Comparison of ENCODE assay signal across 1 cellular context in genomic region chr2:183112575-183112974, GRCh38.
TF ChIP-seq lines count a peak whose summit lies in the region.

No MANE protein-coding gene starts in this region.

TF ChIP-seq in K562, 482 proteins besides CTCF, POLR2A, EP300 and RAD21 (continued from another document):
- TF ChIP-seq JUND (IDR thresholded peaks at IDR 0.05; ENCODE audit: borderline replicate concordance, low read depth, low read length) (0 out of 2 replicates have a peak, but pooled peaks have one; percentile 19), JUND (tag; IDR thresholded peaks at IDR 0.05; ENCODE audit: borderline replicate concordance, low read depth, low read length) (0 out of 3 replicates have a peak, but pooled peaks have one; percentile 29), STAT5A (IDR thresholded peaks at IDR 0.05; ENCODE audit: borderline replicate concordance, low read length) (peak; percentile 50; the same call in 1 of the 2 replicates), ZNF395 (CRISPR knock-in tag; IDR thresholded peaks at IDR 0.05) (no peak), SMARCA4 (IDR thresholded peaks at IDR 0.05) (peak; percentile 73), PML (IDR thresholded peaks at IDR 0.05; ENCODE audit: low read length) (peak; percentile 41; the same call in 1 of the 2 replicates), CREM (IDR thresholded peaks at IDR 0.05; ENCODE audit: low read depth) (peak; percentile 63), TCF3 (CRISPR knock-in tag; IDR thresholded peaks at IDR 0.05) (peak; percentile 65), NCOR1 (IDR thresholded peaks at IDR 0.05) (peak; percentile 47), KLF16 (IDR thresholded peaks at IDR 0.05) (0 out of 2 replicates have a peak, but pooled peaks have one; percentile 7), DPF2 (IDR thresholded peaks at IDR 0.05) (peak; percentile 70), CBFA2T2 (conservative IDR thresholded peaks at IDR 0.05) (peak; percentile 46; the same call in 1 of the 2 replicates), SPI1 (IDR thresholded peaks at IDR 0.05; ENCODE audit: borderline replicate concordance, low read depth, low read length) (peak; percentile 84), ZNF232 (CRISPR knock-in tag; IDR thresholded peaks at IDR 0.05) (no peak), MAFF (IDR thresholded peaks at IDR 0.05; ENCODE audit: low read length) (peak; percentile 29; the same call in 1 of the 2 replicates), RCOR1 (IDR thresholded peaks at IDR 0.05; ENCODE audit: borderline replicate concordance in 1 of 2, low read depth in 2 of 2, low read length in 2 of 2) (0 out of 4 replicates have a peak, but pooled peaks of 1 of the 2 experiments have one; percentile 30), CXXC5 (CRISPR knock-in tag; IDR thresholded peaks at IDR 0.05) (no peak), NFYB (IDR thresholded peaks at IDR 0.05; ENCODE audit: extremely low read depth, insufficient read length) (no peak), POLR2AphosphoS5 (IDR thresholded peaks at IDR 0.05; ENCODE audit: control insufficient read depth, insufficient read depth, low read depth, low read length) (no peak), TEAD4 (IDR thresholded peaks at IDR 0.05; ENCODE audit: low read length) (peak; percentile 86), TEAD4 (CRISPR knock-in tag; IDR thresholded peaks at IDR 0.05; ENCODE audit: borderline replicate concordance) (no peak), RNF2 (IDR thresholded peaks at IDR 0.05) (0 out of 2 replicates have a peak, but pooled peaks have one; percentile 40), ZNF316 (IDR thresholded peaks at IDR 0.05) (no peak), SMARCC2 (IDR thresholded peaks at IDR 0.05; ENCODE audit: low read depth) (peak; percentile 67), SMARCE1 (IDR thresholded peaks at IDR 0.05) (peak; percentile 63; the same call in 1 of the 2 replicates), NFRKB (IDR thresholded peaks at IDR 0.05; ENCODE audit: low read depth) (no peak), MTA1 (IDR thresholded peaks at IDR 0.05; ENCODE audit: borderline replicate concordance) (no peak), FOSL1 (tag; conservative IDR thresholded peaks at IDR 0.05) (0 out of 2 replicates have a peak, but pooled peaks have one; percentile 13), TAF9B (IDR thresholded peaks at IDR 0.05; ENCODE audit: partially characterized antibody) (peak; percentile 26), NFIC (IDR thresholded peaks at IDR 0.05) (peak; percentile 34; the same call in 1 of the 2 replicates), MTA2 (IDR thresholded peaks at IDR 0.05; ENCODE audit: low read depth) (peak; percentile 30; the same call in 1 of the 2 replicates), GATA2 (CRISPR knock-in tag; IDR thresholded peaks at IDR 0.05) (0 out of 2 replicates have a peak, but pooled peaks have one; percentile 17), ILK (tag; IDR thresholded peaks at IDR 0.05; ENCODE audit: borderline replicate concordance, low read depth) (no peak), CBFA2T3 (IDR thresholded peaks at IDR 0.05) (peak; percentile 78), ESRRA (IDR thresholded peaks at IDR 0.05; ENCODE audit: borderline replicate concordance, low read depth) (peak; percentile 23; the same call in 1 of the 2 replicates), ARID1B (IDR thresholded peaks at IDR 0.05) (peak; percentile 84), TAL1 (IDR thresholded peaks at IDR 0.05) (peak; percentile 51; the same call in 1 of the 2 replicates), ZNF586 (CRISPR knock-in tag; conservative IDR thresholded peaks at IDR 0.05) (no peak), CGGBP1 (CRISPR knock-in tag; IDR thresholded peaks at IDR 0.05) (no peak), NEUROD1 (IDR thresholded peaks at IDR 0.05; ENCODE audit: borderline replicate concordance, low read depth, low read length, partially characterized antibody) (no peak), TEAD1 (CRISPR knock-in tag; IDR thresholded peaks at IDR 0.05) (0 out of 4 replicates have a peak, but pooled peaks of 1 of the 2 experiments have one; percentile 39), BRF2 (IDR thresholded peaks at IDR 0.05; ENCODE audit: borderline replicate concordance, insufficient read depth, insufficient read length) (no peak), TFE3 (CRISPR knock-in tag; IDR thresholded peaks at IDR 0.05) (no peak), ZHX1 (conservative IDR thresholded peaks at IDR 0.05; ENCODE audit: low read length) (no peak), POLR2H (tag; IDR thresholded peaks at IDR 0.05; ENCODE audit: low read depth) (no peak)
- TF ChIP-seq, protein P1, sequence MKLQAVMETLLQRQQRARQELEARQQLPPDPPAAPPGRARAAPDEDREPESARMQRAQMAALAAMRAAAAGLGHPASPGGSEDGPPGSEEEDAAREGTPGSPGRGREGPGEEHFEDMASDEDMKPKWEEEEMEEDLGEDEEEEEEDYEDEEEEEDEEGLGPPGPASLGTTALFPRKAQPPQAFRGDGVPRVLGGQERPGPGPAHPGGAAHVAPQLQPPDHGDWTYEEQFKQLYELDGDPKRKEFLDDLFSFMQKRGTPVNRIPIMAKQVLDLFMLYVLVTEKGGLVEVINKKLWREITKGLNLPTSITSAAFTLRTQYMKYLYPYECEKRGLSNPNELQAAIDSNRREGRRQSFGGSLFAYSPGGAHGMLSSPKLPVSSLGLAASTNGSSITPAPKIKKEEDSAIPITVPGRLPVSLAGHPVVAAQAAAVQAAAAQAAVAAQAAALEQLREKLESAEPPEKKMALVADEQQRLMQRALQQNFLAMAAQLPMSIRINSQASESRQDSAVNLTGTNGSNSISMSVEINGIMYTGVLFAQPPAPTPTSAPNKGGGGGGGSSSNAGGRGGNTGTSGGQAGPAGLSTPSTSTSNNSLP (IDR thresholded peaks at IDR 0.05; ENCODE audit: borderline replicate concordance, low read depth, low read length) = peak; percentile 59
- TF ChIP-seq, protein P2, sequence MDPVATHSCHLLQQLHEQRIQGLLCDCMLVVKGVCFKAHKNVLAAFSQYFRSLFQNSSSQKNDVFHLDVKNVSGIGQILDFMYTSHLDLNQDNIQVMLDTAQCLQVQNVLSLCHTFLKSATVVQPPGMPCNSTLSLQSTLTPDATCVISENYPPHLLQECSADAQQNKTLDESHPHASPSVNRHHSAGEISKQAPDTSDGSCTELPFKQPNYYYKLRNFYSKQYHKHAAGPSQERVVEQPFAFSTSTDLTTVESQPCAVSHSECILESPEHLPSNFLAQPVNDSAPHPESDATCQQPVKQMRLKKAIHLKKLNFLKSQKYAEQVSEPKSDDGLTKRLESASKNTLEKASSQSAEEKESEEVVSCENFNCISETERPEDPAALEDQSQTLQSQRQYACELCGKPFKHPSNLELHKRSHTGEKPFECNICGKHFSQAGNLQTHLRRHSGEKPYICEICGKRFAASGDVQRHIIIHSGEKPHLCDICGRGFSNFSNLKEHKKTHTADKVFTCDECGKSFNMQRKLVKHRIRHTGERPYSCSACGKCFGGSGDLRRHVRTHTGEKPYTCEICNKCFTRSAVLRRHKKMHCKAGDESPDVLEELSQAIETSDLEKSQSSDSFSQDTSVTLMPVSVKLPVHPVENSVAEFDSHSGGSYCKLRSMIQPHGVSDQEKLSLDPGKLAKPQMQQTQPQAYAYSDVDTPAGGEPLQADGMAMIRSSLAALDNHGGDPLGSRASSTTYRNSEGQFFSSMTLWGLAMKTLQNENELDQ (CRISPR knock-in tag; IDR thresholded peaks at IDR 0.05; ENCODE audit: borderline replicate concordance) = no peak
- TF ChIP-seq, protein P3, sequence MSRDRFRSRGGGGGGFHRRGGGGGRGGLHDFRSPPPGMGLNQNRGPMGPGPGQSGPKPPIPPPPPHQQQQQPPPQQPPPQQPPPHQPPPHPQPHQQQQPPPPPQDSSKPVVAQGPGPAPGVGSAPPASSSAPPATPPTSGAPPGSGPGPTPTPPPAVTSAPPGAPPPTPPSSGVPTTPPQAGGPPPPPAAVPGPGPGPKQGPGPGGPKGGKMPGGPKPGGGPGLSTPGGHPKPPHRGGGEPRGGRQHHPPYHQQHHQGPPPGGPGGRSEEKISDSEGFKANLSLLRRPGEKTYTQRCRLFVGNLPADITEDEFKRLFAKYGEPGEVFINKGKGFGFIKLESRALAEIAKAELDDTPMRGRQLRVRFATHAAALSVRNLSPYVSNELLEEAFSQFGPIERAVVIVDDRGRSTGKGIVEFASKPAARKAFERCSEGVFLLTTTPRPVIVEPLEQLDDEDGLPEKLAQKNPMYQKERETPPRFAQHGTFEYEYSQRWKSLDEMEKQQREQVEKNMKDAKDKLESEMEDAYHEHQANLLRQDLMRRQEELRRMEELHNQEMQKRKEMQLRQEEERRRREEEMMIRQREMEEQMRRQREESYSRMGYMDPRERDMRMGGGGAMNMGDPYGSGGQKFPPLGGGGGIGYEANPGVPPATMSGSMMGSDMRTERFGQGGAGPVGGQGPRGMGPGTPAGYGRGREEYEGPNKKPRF (IDR thresholded peaks at IDR 0.05; ENCODE audit: low read depth, low read length) = no peak
- TF ChIP-seq, protein P4, sequence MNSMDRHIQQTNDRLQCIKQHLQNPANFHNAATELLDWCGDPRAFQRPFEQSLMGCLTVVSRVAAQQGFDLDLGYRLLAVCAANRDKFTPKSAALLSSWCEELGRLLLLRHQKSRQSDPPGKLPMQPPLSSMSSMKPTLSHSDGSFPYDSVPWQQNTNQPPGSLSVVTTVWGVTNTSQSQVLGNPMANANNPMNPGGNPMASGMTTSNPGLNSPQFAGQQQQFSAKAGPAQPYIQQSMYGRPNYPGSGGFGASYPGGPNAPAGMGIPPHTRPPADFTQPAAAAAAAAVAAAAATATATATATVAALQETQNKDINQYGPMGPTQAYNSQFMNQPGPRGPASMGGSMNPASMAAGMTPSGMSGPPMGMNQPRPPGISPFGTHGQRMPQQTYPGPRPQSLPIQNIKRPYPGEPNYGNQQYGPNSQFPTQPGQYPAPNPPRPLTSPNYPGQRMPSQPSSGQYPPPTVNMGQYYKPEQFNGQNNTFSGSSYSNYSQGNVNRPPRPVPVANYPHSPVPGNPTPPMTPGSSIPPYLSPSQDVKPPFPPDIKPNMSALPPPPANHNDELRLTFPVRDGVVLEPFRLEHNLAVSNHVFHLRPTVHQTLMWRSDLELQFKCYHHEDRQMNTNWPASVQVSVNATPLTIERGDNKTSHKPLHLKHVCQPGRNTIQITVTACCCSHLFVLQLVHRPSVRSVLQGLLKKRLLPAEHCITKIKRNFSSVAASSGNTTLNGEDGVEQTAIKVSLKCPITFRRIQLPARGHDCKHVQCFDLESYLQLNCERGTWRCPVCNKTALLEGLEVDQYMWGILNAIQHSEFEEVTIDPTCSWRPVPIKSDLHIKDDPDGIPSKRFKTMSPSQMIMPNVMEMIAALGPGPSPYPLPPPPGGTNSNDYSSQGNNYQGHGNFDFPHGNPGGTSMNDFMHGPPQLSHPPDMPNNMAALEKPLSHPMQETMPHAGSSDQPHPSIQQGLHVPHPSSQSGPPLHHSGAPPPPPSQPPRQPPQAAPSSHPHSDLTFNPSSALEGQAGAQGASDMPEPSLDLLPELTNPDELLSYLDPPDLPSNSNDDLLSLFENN (IDR thresholded peaks at IDR 0.05; ENCODE audit: low read depth in 2 of 2, low read length in 2 of 2) = 0 out of 4 replicates have a peak, but pooled peaks of 1 of the 2 experiments have one; percentile 38
